22 cellular contexts compared by ENCODE assay signal in the genomic region with DNA sequence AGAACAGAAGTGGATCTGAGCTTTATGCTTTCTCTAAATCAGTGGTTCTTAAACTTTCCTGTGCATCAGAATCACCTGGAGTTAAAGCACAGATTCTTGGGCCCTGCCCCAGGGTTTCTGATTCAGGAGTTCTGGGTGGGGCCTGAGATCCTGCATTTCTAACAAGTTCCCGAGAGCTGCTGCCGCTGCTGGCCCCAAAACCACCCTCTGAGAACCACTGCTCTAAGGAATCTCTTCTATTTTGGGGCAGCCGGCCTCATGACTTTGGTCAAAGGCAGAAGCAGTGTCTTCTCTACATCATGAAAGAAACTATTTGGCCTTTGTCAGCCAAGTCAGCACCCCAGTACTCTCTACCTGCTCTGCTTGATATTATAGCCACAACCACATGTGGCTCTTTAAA.
"Had no signal": no experiment of that assay in that cellular context is flagged by ENCODE, and none has a peak within 500 bp of the region (broad histone marks: within the 10 kb centered on the region; RNA-seq: fewer than 3 reads in every experiment).

No MANE protein-coding gene starts in this region.

- H3K27me3 ChIP-seq: colonic mucosa, dorsolateral prefrontal cortex, esophagus muscularis mucosa, esophagus squamous epithelium, gastrocnemius medialis, heart left ventricle, heart right ventricle had no signal

- H3K9me3 Mint-ChIP-seq: dendritic cell treated with granulocyte-macrophage colony-stimulating factor and Interleukin-4, amounts not matched to agents 40 ng/mL and 50 ng/mL, for 4 days had no signal

- H3K4me3 ChIP-seq: colonic mucosa, dorsolateral prefrontal cortex, esophagus muscularis mucosa, esophagus squamous epithelium, gastrocnemius medialis, gastroesophageal sphincter, heart left ventricle, heart right ventricle had no signal

- H3K4me1 ChIP-seq: colonic mucosa, foreskin keratinocyte, gastrocnemius medialis, heart left ventricle, heart right ventricle had no signal

- H3K4me3 Mint-ChIP-seq: dendritic cell treated with granulocyte-macrophage colony-stimulating factor and Interleukin-4, amounts not matched to agents 40 ng/mL and 50 ng/mL, for 4 days; effector memory CD8-positive, alpha-beta T cell; endodermal cell had no signal

- ATAC-seq: effector memory CD8-positive, alpha-beta T cell; esophagus mucosa; foreskin keratinocyte; gastrocnemius medialis; gastroesophageal sphincter; heart left ventricle; heart right ventricle had no signal

- H3K9me3 ChIP-seq: colonic mucosa, esophagus muscularis mucosa, gastrocnemius medialis, gastroesophageal sphincter had no signal

- DNase-seq: colonic mucosa; cortex of kidney; dermis blood vessel endothelial cell; dorsolateral prefrontal cortex; effector CD4-positive, alpha-beta T cell; effector CD8-positive, alpha-beta T cell; effector memory CD4-positive, alpha-beta T cell; effector memory CD8-positive, alpha-beta T cell; endodermal cell; esophagus squamous epithelium; foreskin fibroblast; foreskin keratinocyte; foreskin melanocyte; gastrocnemius medialis; glutamatergic neuron; heart left ventricle; heart right ventricle had no signal

- H3K27ac Mint-ChIP-seq: dendritic cell treated with granulocyte-macrophage colony-stimulating factor and Interleukin-4, amounts not matched to agents 40 ng/mL and 50 ng/mL, for 4 days; effector memory CD8-positive, alpha-beta T cell; endodermal cell had no signal

- H3K27ac ChIP-seq: colonic mucosa, dorsolateral prefrontal cortex, epithelial cell of prostate, esophagus muscularis mucosa, esophagus squamous epithelium, foreskin keratinocyte, gastrocnemius medialis, gastroesophageal sphincter, heart left ventricle, heart right ventricle had no signal

- H3K36me3 ChIP-seq: colonic mucosa, gastrocnemius medialis, gastroesophageal sphincter, heart left ventricle, heart right ventricle had no signal
